Comparison of ENCODE assay signal across 19 cellular contexts in the genomic region with DNA sequence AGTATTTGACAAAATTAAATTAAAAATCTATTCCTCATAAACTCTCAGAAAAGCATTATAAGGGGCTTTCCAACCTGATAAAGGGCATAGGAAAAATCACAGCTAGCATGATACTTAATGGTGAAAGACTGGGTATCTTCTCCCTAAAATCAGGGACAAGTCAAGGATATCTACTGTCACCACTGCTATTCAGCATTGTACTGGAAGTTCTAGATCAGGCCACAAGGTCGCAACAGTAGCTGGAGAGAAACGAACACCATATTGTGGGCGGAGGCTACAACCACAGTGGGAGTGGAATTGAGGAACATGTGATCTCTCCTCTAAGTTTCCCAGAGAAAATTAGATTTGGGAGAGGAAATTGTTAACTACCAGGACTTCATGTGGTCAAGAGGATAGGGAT.
"Had no signal": no experiment of that assay in that cellular context is flagged by ENCODE, and none has a peak within 500 bp of the region (broad histone marks: within the 10 kb centered on the region; RNA-seq: fewer than 3 reads in every experiment).

No MANE protein-coding gene starts in this region.

- DNase-seq: effector memory CD4-positive, alpha-beta T cell; gastrocnemius medialis; glutamatergic neuron; islet precursor cell; mammary epithelial cell; natural killer cell; nucleus accumbens; ovary; stimulated activated CD4-positive, alpha-beta T cell treated with anti-CD3 and anti-CD28 coated beads, Interleukin-2, amount 100 ng/mL, for 48 hours; stimulated activated naive CD8-positive, alpha-beta T cell treated with anti-CD3 and anti-CD28 coated beads, Interleukin-15, Interleukin-2, amounts not matched to agents 100 U/mL and 50 U/mL, for 24 hours; tibial artery; upper lobe of left lung had no signal

- H3K9me3 ChIP-seq: gastrocnemius medialis, ovary, vagina had no signal

- H3K27ac Mint-ChIP-seq: natural killer cell had no signal

- H3K4me3 Mint-ChIP-seq: natural killer cell, neural crest cell had no signal

- ATAC-seq: esophagus mucosa; gastrocnemius medialis; left lobe of liver; natural killer cell; stimulated activated naive CD8-positive, alpha-beta T cell treated with anti-CD3 and anti-CD28 coated beads, Interleukin-15, Interleukin-2, amounts not matched to agents 100 U/mL and 50 U/mL, for 24 hours had no signal

- H3K4me2 ChIP-seq: smooth muscle cell had no signal

- H3K4me1 Mint-ChIP-seq: natural killer cell, neural crest cell had no signal

- H3K9me3 Mint-ChIP-seq: natural killer cell had no signal

- H3K4me1 ChIP-seq: gastrocnemius medialis, right atrium auricular region, suprapubic skin, upper lobe of left lung, vagina had no signal

- H3K27ac ChIP-seq: gastrocnemius medialis, ovary, right atrium auricular region, suprapubic skin, tibial artery, upper lobe of left lung, vagina had no signal

- H3K4me3 ChIP-seq: gastrocnemius medialis, ovary, right atrium auricular region, smooth muscle cell, suprapubic skin, tibial artery, upper lobe of left lung, vagina had no signal

- H3K27me3 ChIP-seq: gastrocnemius medialis, ovary, right atrium auricular region, suprapubic skin, tibial artery, upper lobe of left lung, vagina had no signal

- H3K36me3 ChIP-seq: gastrocnemius medialis, ovary, right atrium auricular region, suprapubic skin, tibial artery, upper lobe of left lung, vagina had no signal
